In the genomic region with DNA sequence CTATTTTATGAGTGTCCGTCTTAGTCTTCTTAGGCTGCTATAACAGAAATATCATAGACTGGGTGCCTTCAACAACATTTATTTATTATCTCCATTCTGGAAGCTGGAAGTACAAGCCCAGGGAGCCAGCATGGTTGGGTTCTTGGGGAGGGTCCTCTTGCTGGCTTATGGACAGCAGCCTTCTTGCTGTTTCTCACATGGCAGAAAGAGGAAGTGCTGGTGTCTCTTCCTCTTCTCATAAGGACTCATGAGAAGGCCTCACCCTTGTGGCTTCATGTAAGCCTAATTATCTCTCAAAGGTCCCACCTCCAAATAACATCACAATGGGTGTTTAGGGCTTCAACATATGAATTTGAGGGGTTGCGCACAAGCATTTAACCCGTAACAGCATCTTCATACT, we compare ENCODE assay signal across 16 cellular contexts.
"Had no signal": no experiment of that assay in that cellular context is flagged by ENCODE, and none has a peak within 500 bp of the region (broad histone marks: within the 10 kb centered on the region; RNA-seq: fewer than 3 reads in every experiment).

No MANE protein-coding gene starts in this region.

- ATAC-seq: activated CD4-positive, alpha-beta T cell treated with anti-CD3 and anti-CD28 coated beads for 36 hours; activated naive CD8-positive, alpha-beta T cell treated with anti-CD3 and anti-CD28 coated beads, Interleukin-2, amount 50 U/mL, for 24 hours; heart left ventricle; left colon; mucosa of descending colon; natural killer cell treated with Interleukin-12 subunit alpha and Interleukin-12 subunit beta and Interleukin-15 and Interleukin-18, amount 100 ng/mL, for 72 hours; psoas muscle; sciatic nerve; stimulated activated naive CD8-positive, alpha-beta T cell treated with anti-CD3 and anti-CD28 coated beads, Interleukin-15, amount 100 ng/mL, for 72 hours had no signal

- H3K4me3 Mint-ChIP-seq: activated CD4-positive, alpha-beta memory T cell treated with anti-CD3 and anti-CD28 coated beads, Interleukin-2, amount 10 ng/mL, durations not matched to agents 7 days and 5 days; activated CD4-positive, alpha-beta T cell treated with anti-CD3 and anti-CD28 coated beads for 36 hours; activated naive CD8-positive, alpha-beta T cell treated with anti-CD3 and anti-CD28 coated beads, Interleukin-2, amount 50 U/mL, for 24 hours; natural killer cell treated with Interleukin-12 subunit alpha and Interleukin-12 subunit beta and Interleukin-15 and Interleukin-18, amount 100 ng/mL, for 72 hours; stimulated activated naive CD8-positive, alpha-beta T cell treated with anti-CD3 and anti-CD28 coated beads, Interleukin-15, amount 100 ng/mL, for 72 hours had no signal

- H3K27me3 Mint-ChIP-seq: activated CD4-positive, alpha-beta memory T cell treated with anti-CD3 and anti-CD28 coated beads, Interleukin-2, amount 10 ng/mL, durations not matched to agents 7 days and 5 days; activated CD4-positive, alpha-beta T cell treated with anti-CD3 and anti-CD28 coated beads for 36 hours; activated naive CD8-positive, alpha-beta T cell treated with anti-CD3 and anti-CD28 coated beads, Interleukin-2, amount 50 U/mL, for 24 hours; stimulated activated naive CD8-positive, alpha-beta T cell treated with anti-CD3 and anti-CD28 coated beads, Interleukin-15, amount 100 ng/mL, for 72 hours had no signal

- H3K36me3 ChIP-seq: esophagus muscularis mucosa, heart left ventricle had no signal

- H3K27me3 ChIP-seq: esophagus muscularis mucosa, heart left ventricle, testis had no signal

- H3K27ac Mint-ChIP-seq: activated CD4-positive, alpha-beta memory T cell treated with anti-CD3 and anti-CD28 coated beads, Interleukin-2, amount 10 ng/mL, durations not matched to agents 7 days and 5 days; activated CD4-positive, alpha-beta T cell treated with anti-CD3 and anti-CD28 coated beads for 36 hours; activated naive CD8-positive, alpha-beta T cell treated with anti-CD3 and anti-CD28 coated beads, Interleukin-2, amount 50 U/mL, for 24 hours; natural killer cell treated with Interleukin-12 subunit alpha and Interleukin-12 subunit beta and Interleukin-15 and Interleukin-18, amount 100 ng/mL, for 72 hours; stimulated activated naive CD8-positive, alpha-beta T cell treated with anti-CD3 and anti-CD28 coated beads, Interleukin-15, amount 100 ng/mL, for 72 hours had no signal

- DNase-seq: activated CD4-positive, alpha-beta memory T cell treated with anti-CD3 and anti-CD28 coated beads, Interleukin-2, amount 10 ng/mL, durations not matched to agents 7 days and 5 days; activated CD4-positive, alpha-beta T cell treated with anti-CD3 and anti-CD28 coated beads for 36 hours; activated naive CD4-positive, alpha-beta T cell treated with Interleukin-2 at 50 U/mL for 16 hours; activated naive CD8-positive, alpha-beta T cell treated with anti-CD3 and anti-CD28 coated beads, Interleukin-2, amount 50 U/mL, for 24 hours; heart left ventricle; left colon; mucosa of descending colon; nucleus accumbens; psoas muscle; stimulated activated naive CD8-positive, alpha-beta T cell treated with anti-CD3 and anti-CD28 coated beads, Interleukin-15, amount 100 ng/mL, for 72 hours; testis had no signal

- H3K4me1 Mint-ChIP-seq: activated CD4-positive, alpha-beta memory T cell treated with anti-CD3 and anti-CD28 coated beads, Interleukin-2, amount 10 ng/mL, durations not matched to agents 7 days and 5 days; activated CD4-positive, alpha-beta T cell treated with anti-CD3 and anti-CD28 coated beads for 36 hours; activated naive CD8-positive, alpha-beta T cell treated with anti-CD3 and anti-CD28 coated beads, Interleukin-2, amount 50 U/mL, for 24 hours; stimulated activated naive CD8-positive, alpha-beta T cell treated with anti-CD3 and anti-CD28 coated beads, Interleukin-15, amount 100 ng/mL, for 72 hours had no signal

- H3K4me1 ChIP-seq: esophagus muscularis mucosa, psoas muscle, testis had no signal

- H3K4me3 ChIP-seq: esophagus muscularis mucosa, heart left ventricle, lung, mucosa of descending colon, psoas muscle, testis had no signal

- H3K9me3 ChIP-seq: mucosa of descending colon, psoas muscle, testis had no signal

- H3K27ac ChIP-seq: esophagus muscularis mucosa, heart left ventricle, psoas muscle, testis, VCaP had no signal
